16 cellular contexts compared by ENCODE assay signal in genomic region chr6:38436726-38437465, GRCh38.
DNase-seq lines count a peak whose midpoint lies in the region; ATAC-seq, FAIRE-seq and TF ChIP-seq lines count a peak whose summit lies in the region.
"Had no signal": no experiment of that assay in that cellular context is flagged by ENCODE, and none has a peak within 500 bp of the region (broad histone marks: within the 10 kb centered on the region; RNA-seq: fewer than 3 reads in every experiment).

No MANE protein-coding gene starts in this region.

- peaks cover 2% of the 10 kb centered on the region for H3K9me1 ChIP-seq in keratinocyte (ENCODE audit: control insufficient read depth, extremely low read depth, insufficient read depth, low read length)

- no peak overlapping the region for H3K4me2 ChIP-seq in keratinocyte (ENCODE audit: control insufficient read depth, extremely low read depth, insufficient read depth, low read depth, low read length)

- TF ChIP-seq CTCF in keratinocyte (optimal IDR thresholded peaks at IDR 0.05 in 1 of 3, IDR thresholded peaks at IDR 0.05 in 1 of 3, conservative IDR thresholded peaks at IDR 0.05 in 1 of 3; ENCODE audit: extremely low read depth in 1 of 3, insufficient read depth in 2 of 3, low read length in 3 of 3) (no peak), natural killer cell (IDR thresholded peaks at IDR 0.05) (no peak)

- no peaks in the 10 kb centered on the region for H3K9me3 ChIP-seq in keratinocyte (ENCODE audit: control insufficient read depth, low read depth, low read length)
- H3K9me3 ChIP-seq: transverse colon had no signal

- dilution Hi-C loops in keratinocyte (cut with MboI; ENCODE audit: extremely low pct_ligation_motif_present, low sequenced_read_pairs): no loop called here

- no peak overlapping the region for H3K4me3 Mint-ChIP-seq in natural killer cell

- H3K27ac Mint-ChIP-seq in natural killer cell: no peak overlapping the region

- DNase-seq in COLO829 (ENCODE audit: low spot score): peak; percentile 17
- DNase-seq in HT1080 (ENCODE audit: low read depth): peak; percentile 48
- peak; percentile 63 for DNase-seq in astrocyte of the hippocampus (ENCODE audit: low read depth, low spot score)
- peak; percentile 38 for DNase-seq in keratinocyte (ENCODE audit: low read depth, low spot score)
- no peak for DNase-seq in activated CD8-positive, alpha-beta memory T cell treated with anti-CD3 and anti-CD28 coated beads, Interleukin-2, amount 50 U/mL, for 4 hours
- DNase-seq in NCI-H2107 treated with DMSO at 0.1 percent for 48 hours (lab: John Stamatoyannopoulos, UW; ENCODE audit: unreplicated experiment): no peak
- DNase-seq in substantia nigra (lab: John Stamatoyannopoulos, UW): no peak
- no peak for DNase-seq in natural killer cell
- DNase-seq: heart right ventricle, NCI-H2107, psoas muscle, SHP77, transverse colon, WERI-Rb-1 had no signal

- no peaks in the 10 kb centered on the region for H4K20me1 ChIP-seq in keratinocyte (ENCODE audit: control insufficient read depth, extremely low read depth, insufficient read depth, low read length)

- H3K27me3 Mint-ChIP-seq in natural killer cell (ENCODE audit: low read depth in 2 of 2): no peaks in the 10 kb centered on the region

- H3K9ac ChIP-seq in keratinocyte (ENCODE audit: control insufficient read depth, extremely low read depth, insufficient read depth, low read length): no peak overlapping the region

- no peaks in the 10 kb centered on the region for H3K36me3 Mint-ChIP-seq in natural killer cell

- H3K36me3 ChIP-seq in keratinocyte (ENCODE audit: control insufficient read depth in 2 of 2, extremely low read depth in 1 of 2, insufficient read depth in 2 of 2, low read length in 2 of 2): no peaks in the 10 kb centered on the region
- H3K36me3 ChIP-seq: heart right ventricle, transverse colon, WERI-Rb-1 had no signal

- H3K79me2 ChIP-seq in keratinocyte (ENCODE audit: control insufficient read depth, insufficient read depth, low read length): no peaks in the 10 kb centered on the region

- peaks cover 9% of the 10 kb centered on the region for H3K4me1 ChIP-seq in keratinocyte (ENCODE audit: control insufficient read depth, extremely low read depth, insufficient read depth, low read length)
- H3K4me1 ChIP-seq: transverse colon had no signal

- intact Hi-C loops in natural killer cell (cut with micrococcal nuclease): no loop called here

- H3K27me3 ChIP-seq in keratinocyte (ENCODE audit: control insufficient read depth, extremely low read depth, insufficient read depth, low read length): no peaks in the 10 kb centered on the region
- H3K27me3 ChIP-seq: heart right ventricle, transverse colon had no signal

- no peaks in the 10 kb centered on the region for H3K9me3 Mint-ChIP-seq in natural killer cell

- no peak for ATAC-seq in natural killer cell
- ATAC-seq: heart right ventricle had no signal

- FAIRE-seq in keratinocyte (lab: Jason Lieb, UNC): no peak
- FAIRE-seq: D721Med, GM12892 had no signal

- H3K4me1 Mint-ChIP-seq in natural killer cell: peaks cover 17 to 30% of the 10 kb centered on the region in 2 donors

- no peak overlapping the region for H3K4me3 ChIP-seq in keratinocyte (ENCODE audit: control insufficient read depth in 2 of 3, extremely low read depth in 1 of 3, insufficient read depth in 2 of 3, low read depth in 1 of 3, low read length in 3 of 3)
- H3K4me3 ChIP-seq: heart right ventricle, psoas muscle, transverse colon had no signal

- H3K27ac ChIP-seq in keratinocyte (ENCODE audit: control insufficient read depth, insufficient read depth, low read length) (no peak overlapping the region), substantia nigra (ENCODE audit: low read depth, low read length, poor library complexity, severe bottlenecking) (no peak overlapping the region)
- H3K27ac ChIP-seq: heart right ventricle, psoas muscle, transverse colon, WERI-Rb-1 had no signal

- H2AFZ ChIP-seq in keratinocyte (ENCODE audit: control insufficient read depth, low read length): no peak overlapping the region

Comparison
In these comparisons a context has a peak if more than half of its experiments do, and no peak if none do; other contexts are left out.
1. DNase-seq: peak in COLO829 (single experiment), HT1080 (single experiment), astrocyte of the hippocampus (single experiment) and keratinocyte (single experiment); none in activated CD8-positive, alpha-beta memory T cell treated with anti-CD3 and anti-CD28 coated beads, Interleukin-2, amount 50 U/mL, for 4 hours (single experiment), NCI-H2107 treated with DMSO at 0.1 percent for 48 hours (single experiment), substantia nigra (0 of 49) and natural killer cell (single experiment).